ENCODE assay signal across 8 cellular contexts in the genomic region with DNA sequence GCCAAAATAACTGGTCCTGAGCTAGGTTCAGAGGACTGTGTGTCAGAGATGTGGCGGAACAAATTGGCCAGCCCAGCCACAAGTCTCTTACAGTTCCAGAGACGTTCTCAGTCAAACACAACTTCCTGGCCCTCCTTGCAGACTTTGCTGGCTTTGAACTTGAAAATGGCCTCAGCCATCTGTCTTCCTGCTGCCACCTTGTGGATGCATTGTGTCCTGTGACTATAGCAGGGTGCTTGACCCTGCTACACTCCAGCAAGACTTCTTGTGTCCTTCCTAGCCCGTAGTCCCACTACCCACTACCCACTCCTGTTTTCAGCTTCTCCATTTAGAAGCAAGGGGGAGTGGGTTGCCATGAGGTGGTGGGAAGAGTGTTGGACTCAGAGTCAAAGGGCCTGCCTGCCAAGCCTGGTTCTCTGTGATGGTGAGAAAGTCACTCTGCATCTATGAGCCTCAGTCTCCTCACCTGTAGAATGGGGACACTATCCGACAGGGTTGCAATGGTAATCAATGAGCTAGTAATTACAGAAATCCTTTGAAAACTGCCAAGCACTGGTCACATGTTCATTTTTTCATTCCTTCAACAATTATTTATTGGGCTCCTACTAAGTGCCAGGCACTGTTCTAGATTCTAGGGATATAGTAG.
DNase-seq lines count a peak whose midpoint lies in the region; ATAC-seq, FAIRE-seq and TF ChIP-seq lines count a peak whose summit lies in the region.

No MANE protein-coding gene starts in this region.

- H3K36me3 ChIP-seq in BJ (ENCODE audit: control insufficient read depth, insufficient read depth, low read length), result no peaks in the 10 kb centered on the region
- no peaks in the 10 kb centered on the region for H3K36me3 ChIP-seq in PC-9 (ENCODE audit: low read depth)
- no peaks in the 10 kb centered on the region for H3K36me3 ChIP-seq in hepatocyte (replicated peaks; ENCODE audit: insufficient read depth, low read depth)
- H3K36me3 ChIP-seq in gastrocnemius medialis, result no peaks in the 10 kb centered on the region
- H3K36me3 ChIP-seq in left lung, result no peaks in the 10 kb centered on the region

- H3K4me2 ChIP-seq in PC-9 (no peak overlapping the region), hepatocyte (no peak overlapping the region)

- H3F3A ChIP-seq in PC-9 (ENCODE audit: insufficient read depth, low read depth), result no peaks in the 10 kb centered on the region

- in situ Hi-C loops in gastrocnemius medialis (cut with MboI; ENCODE audit: low sequenced_read_pairs in 4 of 4), result no loop called here

- WGBS in hepatocyte (ENCODE audit: low lambda C conversion rate, missing lambda C conversion rate), result 67% methylated on average over 4 of the region's 4 CpGs

- H3K79me2 ChIP-seq in PC-9 (ENCODE audit: low read depth) (no peaks in the 10 kb centered on the region), hepatocyte (no peaks in the 10 kb centered on the region)

- intact Hi-C loops in PC-9 (cut with micrococcal nuclease; ENCODE audit: unreplicated experiment) (no loop called here), gastrocnemius medialis (cut with DNase I; ENCODE audit: low total_unique reads) (no loop called here), left lung (cut with DNase I) (no loop called here)

- H2AFZ ChIP-seq in PC-9 (no peak overlapping the region), hepatocyte (no peak overlapping the region)

- no TSS peak for BruUV-seq in PC-9 (replicated peaks; lab: Mats Ljungman, UMichigan)

- DNase-seq in BJ (ENCODE audit: low read depth), result no peak
- peak; percentile 27 for DNase-seq in GM12892 (ENCODE audit: insufficient read length)
- peak in 1 of 2 experiments; percentile 3 for DNase-seq in PC-9
- DNase-seq in hepatocyte (ENCODE audit: low spot score), result peak; percentile 37
- no peak for DNase-seq in NCI-H1694 (lab: John Stamatoyannopoulos, UW)
- DNase-seq in gastrocnemius medialis, result no peak
- DNase-seq in left lung, result no peak

- TF ChIP-seq POLR2A in GM12892 (IDR thresholded peaks at IDR 0.05; ENCODE audit: low read depth, low read length) (no peak), gastrocnemius medialis (IDR thresholded peaks at IDR 0.05) (no peak)

- TF ChIP-seq CTCF in BJ (IDR thresholded peaks at IDR 0.05; ENCODE audit: insufficient read depth, low read depth, low read length) (peak; percentile 23; the same call in 1 of the 2 replicates), PC-9 (conservative IDR thresholded peaks at IDR 0.05) (peak; percentile 41; the same call in 1 of the 2 replicates), hepatocyte (IDR thresholded peaks at IDR 0.05; ENCODE audit: poor library complexity) (peak; percentile 46), gastrocnemius medialis (IDR thresholded peaks at IDR 0.05 in 4 of 5, conservative IDR thresholded peaks at IDR 0.05 in 1 of 5) (no peak), left lung (IDR thresholded peaks at IDR 0.05) (no peak)

- FAIRE-seq in GM12892 (lab: Jason Lieb, UNC), result peak; percentile 27

- no peaks in the 10 kb centered on the region for H3K4me1 ChIP-seq in PC-9 (replicated peaks; ENCODE audit: insufficient read depth)
- H3K4me1 ChIP-seq in hepatocyte (ENCODE audit: insufficient read depth), result no peaks in the 10 kb centered on the region
- H3K4me1 ChIP-seq in gastrocnemius medialis, result no peaks in the 10 kb centered on the region
- no peaks in the 10 kb centered on the region for H3K4me1 ChIP-seq in left lung

- no peaks in the 10 kb centered on the region for H3K9me3 ChIP-seq in PC-9 (ENCODE audit: insufficient read depth, low read depth)
- no peaks in the 10 kb centered on the region for H3K9me3 ChIP-seq in hepatocyte (ENCODE audit: low read depth)
- no peaks in the 10 kb centered on the region for H3K9me3 ChIP-seq in gastrocnemius medialis
- no peaks in the 10 kb centered on the region for H3K9me3 ChIP-seq in left lung

- ATAC-seq in gastrocnemius medialis, result no peak
- ATAC-seq in GM19351 (IDR thresholded peaks at IDR 0.05; ENCODE audit: unreplicated experiment), result no peak
- ATAC-seq in left lung, result no peak

- H3K27me3 ChIP-seq in BJ (ENCODE audit: control insufficient read depth, insufficient read depth, low read length) (no peaks in the 10 kb centered on the region; the same call in 1 of the 2 replicates), PC-9 (ENCODE audit: insufficient read depth, low read depth) (peaks cover 52% of the 10 kb centered on the region), hepatocyte (peaks cover 21% of the 10 kb centered on the region), gastrocnemius medialis (peaks cover 0 to 2% (median 0%) of the 10 kb centered on the region in 3 donors), left lung (peaks cover 0 to 13% of the 10 kb centered on the region in 2 donors)

- CTCF ChIA-PET in BJ (lab: Yijun Ruan, JAX), result no interaction called here
- CTCF ChIA-PET in PC-9 (lab: Charles Lee), result no interaction called here

- POLR2A ChIA-PET in BJ (lab: Charles Lee) (no interaction called here), PC-9 (lab: Charles Lee; ENCODE audit: unreplicated experiment) (no interaction called here)

- H3K9me2 ChIP-seq in PC-9 (ENCODE audit: insufficient read depth), result no peaks in the 10 kb centered on the region
- no peaks in the 10 kb centered on the region for H3K9me2 ChIP-seq in hepatocyte (replicated peaks; ENCODE audit: insufficient read depth)

- H4K20me1 ChIP-seq in PC-9 (ENCODE audit: insufficient read depth) (no peaks in the 10 kb centered on the region), hepatocyte (ENCODE audit: insufficient read depth, poor library complexity, severe bottlenecking) (no peaks in the 10 kb centered on the region)

- H3K27ac ChIP-seq in PC-9, result no peak overlapping the region
- no peak overlapping the region for H3K27ac ChIP-seq in hepatocyte
- H3K27ac ChIP-seq in gastrocnemius medialis, result no peak overlapping the region
- H3K27ac ChIP-seq in left lung, result no peak overlapping the region

- H3K4me3 ChIP-seq in BJ (ENCODE audit: low read depth, low read length) (no peak overlapping the region), PC-9 (no peak overlapping the region), hepatocyte (no peak overlapping the region), gastrocnemius medialis (no peak overlapping the region), left lung (no peak overlapping the region)

Comparison
In these comparisons a context has a peak if more than half of its experiments do, and no peak if none do; other contexts are left out.
1. DNase-seq: peak in GM12892 (single experiment) and hepatocyte (single experiment); none in BJ (single experiment), NCI-H1694 (single experiment), gastrocnemius medialis (0 of 2) and left lung (0 of 2).
2. CTCF ChIP-seq: peak in BJ (single experiment), PC-9 (single experiment) and hepatocyte (single experiment); none in gastrocnemius medialis (0 of 5) and left lung (0 of 2).